8 cellular contexts compared by ENCODE assay signal in the genomic region with DNA sequence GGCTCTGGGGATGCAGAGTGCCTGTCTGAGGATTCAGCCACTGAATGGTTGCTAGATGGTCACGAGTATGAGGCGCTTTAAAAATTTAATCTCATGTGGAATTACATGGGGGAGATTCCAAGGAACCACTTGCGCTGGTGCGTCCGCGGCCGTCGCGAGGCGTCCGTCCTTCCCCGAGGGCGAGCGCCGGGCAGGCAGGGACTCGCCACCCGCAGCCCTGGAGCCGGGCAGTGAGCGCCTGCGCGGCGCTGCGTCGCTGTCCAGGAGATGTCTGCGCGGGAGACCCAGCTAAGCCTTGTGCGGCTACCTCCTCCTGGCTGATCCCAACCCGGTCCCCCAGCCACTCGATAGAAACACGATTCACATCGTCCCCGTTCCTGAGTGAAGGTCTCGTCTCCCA.
A peak's percentile ranks its signal among the peaks of the same experiment; 100 is the strongest.
DNase-seq lines count a peak whose midpoint lies in the region; ATAC-seq, FAIRE-seq and TF ChIP-seq lines count a peak whose summit lies in the region.
"Not testable (repeated sequence)": the region's sequence is repeated elsewhere in the genome, so short reads cannot be mapped to it uniquely, and the experiment has no call there.

No MANE protein-coding gene starts in this region.

- H3K4me2 ChIP-seq in skeletal muscle satellite cell (ENCODE audit: low read length), result peak overlapping the region; percentile 7

- not testable (repeated sequence) for H3K36me3 ChIP-seq in adipocyte (ENCODE audit: control insufficient read depth, insufficient read depth, low read length, severe bottlenecking); skeletal muscle satellite cell (ENCODE audit: insufficient read depth, low read length)

- H3K27me3 ChIP-seq in adipocyte (replicated peaks; ENCODE audit: control insufficient read depth, insufficient read depth, low read length); skeletal muscle satellite cell (ENCODE audit: control insufficient read depth, insufficient read depth, low read length): not testable (repeated sequence)

- H3K4me3 ChIP-seq in adipocyte (ENCODE audit: low read length), result peak overlapping the region; percentile 23
- H3K4me3 ChIP-seq in skeletal muscle satellite cell (ENCODE audit: low read length), result not testable (repeated sequence)

- not testable (repeated sequence) for H3K4me1 ChIP-seq in adipocyte (ENCODE audit: control insufficient read depth, insufficient read depth, low read length); skeletal muscle satellite cell (ENCODE audit: control insufficient read depth, insufficient read depth, low read length)

- peak; percentile 28 for ATAC-seq in esophagus mucosa

- TF ChIP-seq CTCF in D721Med (IDR thresholded peaks at IDR 0.05; ENCODE audit: insufficient read depth, missing control alignments), result not testable (repeated sequence)

- not testable (repeated sequence) for H3K9me3 ChIP-seq in adipocyte (ENCODE audit: control insufficient read depth, low read length); skeletal muscle satellite cell (replicated peaks; ENCODE audit: low read length)

- DNase-seq in D721Med (ENCODE audit: insufficient read length, low spot score) (peak; percentile 11), HPDE6-E6E7 (ENCODE audit: extremely low spot score) (peak; percentile 32), NCI-H2227 (lab: John Stamatoyannopoulos, UW; ENCODE audit: unreplicated experiment) (peak; percentile 9), adipocyte (ENCODE audit: low read depth) (peak; percentile 3), hepatic stellate cell (ENCODE audit: low spot score) (peak; percentile 0), midbrain (lab: John Stamatoyannopoulos, UW) (peak; percentile 7)

- H3K9ac ChIP-seq in adipocyte (ENCODE audit: low read length); skeletal muscle satellite cell (ENCODE audit: low read depth, low read length): not testable (repeated sequence)

- FAIRE-seq in D721Med (lab: Jason Lieb, UNC), result not testable (repeated sequence)
